Comparison of ENCODE assay signal across 17 cellular contexts in genomic region chr9:69016366-69017096, GRCh38. TPM values are rescaled to one million over a fixed set of nuclear protein-coding genes. Genes with fewer than 3 reads are reported as not detected.
A peak's percentile ranks its signal among the peaks of the same experiment; 100 is the strongest.
DNase-seq lines count a peak whose midpoint lies in the region; ATAC-seq and TF ChIP-seq lines count a peak whose summit lies in the region.
"Had no signal": no experiment of that assay in that cellular context is flagged by ENCODE, and none has a peak within 500 bp of the region (broad histone marks: within the 10 kb centered on the region; RNA-seq: fewer than 3 reads in every experiment).

No MANE protein-coding gene starts in this region.

- H3K27ac ChIP-seq in HUES48 (ENCODE audit: low read depth, low read length) (peak overlapping the region; percentile 67), neuronal stem cell (replicated peaks; ENCODE audit: low read length) (no peak overlapping the region), spleen (no peak overlapping the region)
- H3K27ac ChIP-seq: A549, C4-2B, HL-60 had no signal

- peaks cover 16% of the 10 kb centered on the region for H3K4me1 ChIP-seq in HUES48 (ENCODE audit: control insufficient read depth, insufficient read depth, low read length)
- peaks cover 4% of the 10 kb centered on the region in 2 donors for H3K4me1 ChIP-seq in neuronal stem cell (ENCODE audit: control insufficient read depth in 2 of 2, insufficient read depth in 1 of 2, low read depth in 1 of 2, low read length in 2 of 2)
- H3K4me1 ChIP-seq in spleen = peaks cover 0 to 25% (median 0%) of the 10 kb centered on the region in 6 donors
- H3K4me1 ChIP-seq: A549, BE2C had no signal

- H3K4me1 Mint-ChIP-seq in activated naive CD4-positive, alpha-beta T cell treated with anti-CD3 and anti-CD28 coated beads, Interleukin-2, amount 10 ng/mL, durations not matched to agents 7 days and 5 days = peaks cover 55% of the 10 kb centered on the region

- no peak overlapping the region for H2AK5ac ChIP-seq in neuronal stem cell (ENCODE audit: low read depth, low read length)

- no peak overlapping the region for H3K18ac ChIP-seq in neuronal stem cell (ENCODE audit: low read length)

- H4K8ac ChIP-seq in neuronal stem cell (ENCODE audit: low read depth, low read length) = no peak overlapping the region

- CTCF ChIA-PET in activated naive CD4-positive, alpha-beta T cell treated with anti-CD3 and anti-CD28 coated beads, Interleukin-2, amount 10 ng/mL, durations not matched to agents 7 days and 5 days (lab: Charles Lee) = interaction anchor here (0.7 to 0.8 kb wide), 2 partner anchors 10 to 67 kb away, joined by 3 read pairs; no protein-coding TSS in a partner anchor

- no peak overlapping the region for H3K4me2 ChIP-seq in neuronal stem cell (ENCODE audit: insufficient read depth, low read length, poor library complexity, severe bottlenecking)
- H3K4me2 ChIP-seq: A549 had no signal

- no peak for TF ChIP-seq POLR2A in spleen (IDR thresholded peaks at IDR 0.05)

- peak; percentile 15 for DNase-seq in NCI-H69 (lab: John Stamatoyannopoulos, UW)
- peak; percentile 57 for DNase-seq in cerebellum (ENCODE audit: low spot score)
- DNase-seq in neuronal stem cell (ENCODE audit: low spot score) = no peak
- no peak for DNase-seq in spleen
- DNase-seq in activated naive CD4-positive, alpha-beta T cell treated with anti-CD3 and anti-CD28 coated beads, Interleukin-2, amount 10 ng/mL, durations not matched to agents 7 days and 5 days = no peak
- DNase-seq in anterior cingulate cortex (lab: John Stamatoyannopoulos, UW) = no peak
- DNase-seq: BE2C; CD4-positive, alpha-beta memory T cell; DMS79; H7 had no signal

- H3K9me3 ChIP-seq in HUES48 (ENCODE audit: control insufficient read depth, insufficient read depth, low read length) (no peaks in the 10 kb centered on the region), neuronal stem cell (replicated peaks in 1 of 2; ENCODE audit: control insufficient read depth in 2 of 2, insufficient read depth in 1 of 2, low read depth in 1 of 2, low read length in 2 of 2) (peaks cover 1 to 11% of the 10 kb centered on the region in 2 donors), spleen (no peaks in the 10 kb centered on the region)
- H3K9me3 ChIP-seq: A549, BE2C had no signal

- H3K79me1 ChIP-seq in neuronal stem cell (ENCODE audit: low read depth, low read length) = no peaks in the 10 kb centered on the region

- H3K4ac ChIP-seq in neuronal stem cell (ENCODE audit: low read length) = no peak overlapping the region

- H3K4me3 ChIP-seq in HUES48 (ENCODE audit: low read depth, low read length) (no peak overlapping the region), neuronal stem cell (ENCODE audit: low read length in 2 of 2) (no peak overlapping the region), spleen (no peak overlapping the region)
- H3K4me3 ChIP-seq: A549 had no signal

- H2BK12ac ChIP-seq in neuronal stem cell (ENCODE audit: low read length) = no peak overlapping the region

- no peak overlapping the region for H2BK120ac ChIP-seq in neuronal stem cell (ENCODE audit: low read depth, low read length)

- no peaks in the 10 kb centered on the region for H3K36me3 Mint-ChIP-seq in activated naive CD4-positive, alpha-beta T cell treated with anti-CD3 and anti-CD28 coated beads, Interleukin-2, amount 10 ng/mL, durations not matched to agents 7 days and 5 days
- H3K36me3 Mint-ChIP-seq: CD4-positive, alpha-beta memory T cell; IgD-negative memory B cell had no signal

- H3K9ac ChIP-seq in HUES48 (ENCODE audit: low read depth, low read length) = no peak overlapping the region
- H3K9ac ChIP-seq in neuronal stem cell (ENCODE audit: low read depth, low read length, poor library complexity) = no peak overlapping the region

- intact Hi-C loops in spleen (cut with DNase I; ENCODE audit: low total_unique reads) = no loop called here

- no peak overlapping the region for H3K23ac ChIP-seq in neuronal stem cell (ENCODE audit: low read depth, low read length, poor library complexity)

- H2BK5ac ChIP-seq in neuronal stem cell (ENCODE audit: low read length) = no peak overlapping the region

- H3K9me3 Mint-ChIP-seq in activated naive CD4-positive, alpha-beta T cell treated with anti-CD3 and anti-CD28 coated beads, Interleukin-2, amount 10 ng/mL, durations not matched to agents 7 days and 5 days = no peaks in the 10 kb centered on the region
- H3K9me3 Mint-ChIP-seq: IgD-negative memory B cell had no signal

- H2AFZ ChIP-seq in neuronal stem cell (ENCODE audit: low read length) = peak overlapping the region; percentile 38

- H3K36me3 ChIP-seq in HUES48 (ENCODE audit: control insufficient read depth, insufficient read depth, low read length) (no peaks in the 10 kb centered on the region), neuronal stem cell (replicated peaks in 1 of 2; ENCODE audit: control insufficient read depth in 2 of 2, insufficient read depth in 2 of 2, low read length in 2 of 2) (no peaks in the 10 kb centered on the region), spleen (no peaks in the 10 kb centered on the region)
- H3K36me3 ChIP-seq: BE2C had no signal

- no peak overlapping the region for H3K4me3 Mint-ChIP-seq in activated naive CD4-positive, alpha-beta T cell treated with anti-CD3 and anti-CD28 coated beads, Interleukin-2, amount 10 ng/mL, durations not matched to agents 7 days and 5 days
- H3K4me3 Mint-ChIP-seq: CD4-positive, alpha-beta memory T cell; IgD-negative memory B cell had no signal

- TF ChIP-seq CTCF in spleen (IDR thresholded peaks at IDR 0.05 in 8 of 11, conservative IDR thresholded peaks at IDR 0.05 in 3 of 11) = no peak

- H4K91ac ChIP-seq in neuronal stem cell (ENCODE audit: low read depth, low read length, poor library complexity) = no peak overlapping the region

- H2BK15ac ChIP-seq in neuronal stem cell (ENCODE audit: low read length) = no peak overlapping the region

- no peak overlapping the region for H3K14ac ChIP-seq in neuronal stem cell (ENCODE audit: low read length)

- H3K27ac Mint-ChIP-seq in activated naive CD4-positive, alpha-beta T cell treated with anti-CD3 and anti-CD28 coated beads, Interleukin-2, amount 10 ng/mL, durations not matched to agents 7 days and 5 days = no peak overlapping the region
- H3K27ac Mint-ChIP-seq: IgD-negative memory B cell had no signal

- WGBS in neuronal stem cell (ENCODE audit: extremely low coverage in 2 of 2, insufficient read length in 2 of 2, insufficient replicate concordance in 1 of 2), 2 donors = no CpG with 5 or more reads among the region's 4 CpGs
- 66 to 84% (median 71%) methylated on average over 4 of the region's 4 CpGs for WGBS in spleen, 5 donors

- ATAC-seq in GM18907 (IDR thresholded peaks at IDR 0.05; ENCODE audit: unreplicated experiment) = no peak
- ATAC-seq: A549 had no signal

- peaks cover 44% of the 10 kb centered on the region for H3K27me3 Mint-ChIP-seq in activated naive CD4-positive, alpha-beta T cell treated with anti-CD3 and anti-CD28 coated beads, Interleukin-2, amount 10 ng/mL, durations not matched to agents 7 days and 5 days

- H3K27me3 ChIP-seq in HUES48 (ENCODE audit: control insufficient read depth, insufficient read depth, low read length) (no peaks in the 10 kb centered on the region), neuronal stem cell (ENCODE audit: control insufficient read depth in 3 of 3, insufficient read depth in 3 of 3, low read depth in 1 of 3, low read length in 3 of 3) (no peaks in the 10 kb centered on the region), spleen (replicated peaks in 1 of 7) (peaks cover 0 to 12% (median 0%) of the 10 kb centered on the region in 7 donors)
- H3K27me3 ChIP-seq: BE2C had no signal

RNA-seq across cellular contexts. Expression of gene PRKACG, which starts 2.6 kb away (rescaled TPM):
- not detected for total RNA-seq in cerebellum
- polyA plus RNA-seq in neuronal stem cell (2013, experiment 1 of 2) = not detected
- polyA plus RNA-seq in neuronal stem cell (2013, experiment 2 of 2) = not detected
- total RNA-seq in spleen = not detected
- not detected for polyA plus RNA-seq in spleen
- total RNA-seq: CD4-positive, alpha-beta memory T cell; H7 had no signal
- polyA plus RNA-seq: A549; AG04450; CD4-positive, alpha-beta memory T cell; IgD-negative memory B cell had no signal

RNA-seq across cellular contexts. Expression of gene FXN, which starts 19.0 kb away (rescaled TPM):
- total RNA-seq in cerebellum (5.3 TPM), spleen (10 to 100 TPM; 11.1 to 25.3 (median 17.8) TPM)
- polyA plus RNA-seq in neuronal stem cell (2013, experiment 1 of 2) = 32.9 TPM
- polyA plus RNA-seq in neuronal stem cell (2013, experiment 2 of 2) = 33.9 TPM
- polyA plus RNA-seq in spleen = 10 to 100 TPM; 11.3 to 17.0 (median 13.3) TPM

Comparison
In these comparisons a context has a peak if more than half of its experiments do, and no peak if none do; other contexts are left out.
1. DNase-seq: peak in NCI-H69 (single experiment) and cerebellum (single experiment); none in neuronal stem cell (single experiment), spleen (single experiment), activated naive CD4-positive, alpha-beta T cell treated with anti-CD3 and anti-CD28 coated beads, Interleukin-2, amount 10 ng/mL, durations not matched to agents 7 days and 5 days (single experiment) and anterior cingulate cortex (0 of 58).